ENCODE assay signal across 10 cellular contexts in the genomic region with DNA sequence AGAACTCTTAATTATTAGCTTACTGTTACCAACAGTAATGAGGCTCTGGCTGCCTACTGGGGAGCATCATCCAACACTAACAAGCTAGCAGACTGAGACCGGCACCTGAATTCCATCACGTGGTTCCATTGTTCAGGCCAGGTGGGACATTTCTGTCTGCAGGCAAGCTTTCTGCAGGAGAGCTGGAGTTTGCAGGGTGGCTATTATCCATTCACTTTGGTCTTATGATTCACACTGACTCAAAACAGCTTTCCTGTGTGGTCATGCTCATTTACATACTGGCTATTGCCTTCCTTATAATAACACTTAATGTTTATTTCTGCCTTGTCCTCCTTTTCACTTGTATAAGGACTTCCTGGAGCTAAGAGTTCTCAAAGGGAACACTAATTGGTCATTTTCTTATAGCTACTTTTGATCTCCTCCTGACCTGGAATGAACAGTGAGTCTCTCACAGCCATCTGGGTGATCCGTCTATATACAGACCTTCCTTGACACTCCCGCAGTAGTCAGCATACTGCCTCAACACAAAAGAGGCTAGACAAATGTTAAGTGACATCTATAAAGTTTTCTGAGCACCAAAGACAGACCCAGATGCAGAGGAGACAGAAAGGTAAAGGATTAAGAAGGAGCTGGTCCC.
DNase-seq lines count a peak whose midpoint lies in the region; ATAC-seq, FAIRE-seq and TF ChIP-seq lines count a peak whose summit lies in the region.
"Had no signal": no experiment of that assay in that cellular context is flagged by ENCODE, and none has a peak within 500 bp of the region (broad histone marks: within the 10 kb centered on the region; RNA-seq: fewer than 3 reads in every experiment).

No MANE protein-coding gene starts in this region.

- CTCF ChIA-PET in WTC11 (lab: Charles Lee): interaction anchor here (1.0 to 1.9 kb wide), 7 partner anchors 10 to 826 kb away, joined by 3 to 13 read pairs (median 4); no protein-coding TSS in a partner anchor

- DNase-seq in activated naive CD8-positive, alpha-beta T cell treated with anti-CD3 and anti-CD28 coated beads, Interleukin-2, amount 50 U/mL, for 24 hours: no peak
- DNase-seq in activated naive CD8-positive, alpha-beta T cell treated with anti-CD3 and anti-CD28 coated beads for 36 hours: no peak
- DNase-seq in WTC11 (ENCODE audit: low spot score): peak; percentile 46
- DNase-seq in urothelium cell line (ENCODE audit: low spot score): peak; percentile 8
- no peak for DNase-seq in effector CD8-positive, alpha-beta T cell (lab: John Stamatoyannopoulos, UW)
- DNase-seq in SHP77 treated with DMSO at 0.1 percent for 48 hours (lab: John Stamatoyannopoulos, UW): no peak
- no peak for DNase-seq in COLO668 (lab: John Stamatoyannopoulos, UW; ENCODE audit: unreplicated experiment)
- DNase-seq: C1 segment of cervical spinal cord, Peyer's patch had no signal

- peak; percentile 59 for ATAC-seq in activated naive CD8-positive, alpha-beta T cell treated with anti-CD3 and anti-CD28 coated beads, Interleukin-2, amount 50 U/mL, for 24 hours
- ATAC-seq in HG03025 (IDR thresholded peaks at IDR 0.05; ENCODE audit: low FRiP score, unreplicated experiment): peak; percentile 85
- peak; percentile 89 for ATAC-seq in WTC11

- no peak overlapping the region for H3K27ac Mint-ChIP-seq in activated naive CD8-positive, alpha-beta T cell treated with anti-CD3 and anti-CD28 coated beads, Interleukin-2, amount 50 U/mL, for 24 hours
- H3K27ac Mint-ChIP-seq in activated naive CD8-positive, alpha-beta T cell treated with anti-CD3 and anti-CD28 coated beads for 36 hours: no peak overlapping the region
- H3K27ac Mint-ChIP-seq in WTC11: peak overlapping the region; percentile 88

- H3K4me1 Mint-ChIP-seq in activated naive CD8-positive, alpha-beta T cell treated with anti-CD3 and anti-CD28 coated beads, Interleukin-2, amount 50 U/mL, for 24 hours: peaks cover 8% of the 10 kb centered on the region
- H3K4me1 Mint-ChIP-seq in activated naive CD8-positive, alpha-beta T cell treated with anti-CD3 and anti-CD28 coated beads for 36 hours: peaks cover 11% of the 10 kb centered on the region
- peaks cover 34% of the 10 kb centered on the region for H3K4me1 Mint-ChIP-seq in WTC11

- H3K36me3 Mint-ChIP-seq in activated naive CD8-positive, alpha-beta T cell treated with anti-CD3 and anti-CD28 coated beads, Interleukin-2, amount 50 U/mL, for 24 hours (ENCODE audit: low read depth): no peaks in the 10 kb centered on the region
- H3K36me3 Mint-ChIP-seq in activated naive CD8-positive, alpha-beta T cell treated with anti-CD3 and anti-CD28 coated beads for 36 hours: no peaks in the 10 kb centered on the region
- H3K36me3 Mint-ChIP-seq in WTC11: peaks cover 9% of the 10 kb centered on the region

- FAIRE-seq in urothelium cell line (lab: Jason Lieb, UNC): no peak

- H3K4me3 Mint-ChIP-seq in activated naive CD8-positive, alpha-beta T cell treated with anti-CD3 and anti-CD28 coated beads, Interleukin-2, amount 50 U/mL, for 24 hours: no peak overlapping the region
- H3K4me3 Mint-ChIP-seq in activated naive CD8-positive, alpha-beta T cell treated with anti-CD3 and anti-CD28 coated beads for 36 hours: no peak overlapping the region
- H3K4me3 Mint-ChIP-seq in WTC11: no peak overlapping the region

- H3K27me3 Mint-ChIP-seq in activated naive CD8-positive, alpha-beta T cell treated with anti-CD3 and anti-CD28 coated beads, Interleukin-2, amount 50 U/mL, for 24 hours: no peaks in the 10 kb centered on the region
- H3K27me3 Mint-ChIP-seq in activated naive CD8-positive, alpha-beta T cell treated with anti-CD3 and anti-CD28 coated beads for 36 hours: no peaks in the 10 kb centered on the region
- H3K27me3 Mint-ChIP-seq in WTC11 (ENCODE audit: low read depth): peaks cover 30% of the 10 kb centered on the region

- POLR2A ChIA-PET in WTC11 (lab: Charles Lee): interaction anchor here (0.6 kb wide), 2 partner anchors 55 to 1355 kb away, joined by 4 read pairs; no protein-coding TSS in a partner anchor

- H3K9me3 Mint-ChIP-seq in activated naive CD8-positive, alpha-beta T cell treated with anti-CD3 and anti-CD28 coated beads, Interleukin-2, amount 50 U/mL, for 24 hours: peaks cover 3% of the 10 kb centered on the region
- no peaks in the 10 kb centered on the region for H3K9me3 Mint-ChIP-seq in activated naive CD8-positive, alpha-beta T cell treated with anti-CD3 and anti-CD28 coated beads for 36 hours
- H3K9me3 Mint-ChIP-seq in WTC11: peaks cover 4% of the 10 kb centered on the region

- TF ChIP-seq CTCF in WTC11 (IDR thresholded peaks at IDR 0.05): no peak

TF ChIP-seq in WTC11, 78 proteins besides CTCF, POLR2A, EP300 and RAD21 (continues in another document):
- TF ChIP-seq GABPB1 (CRISPR knock-in tag; IDR thresholded peaks at IDR 0.05) (no peak), CREM (CRISPR knock-in tag; IDR thresholded peaks at IDR 0.05) (no peak), TEAD1 (CRISPR knock-in tag; IDR thresholded peaks at IDR 0.05) (no peak), ZMAT4 (CRISPR knock-in tag; IDR thresholded peaks at IDR 0.05) (no peak), SOX15 (CRISPR knock-in tag; IDR thresholded peaks at IDR 0.05) (no peak), ELF4 (CRISPR knock-in tag; IDR thresholded peaks at IDR 0.05; ENCODE audit: low read depth) (no peak), RORB (CRISPR knock-in tag; IDR thresholded peaks at IDR 0.05) (no peak), FOXK1 (CRISPR knock-in tag; IDR thresholded peaks at IDR 0.05) (0 out of 2 replicates have a peak, but pooled peaks have one; percentile 6), NR3C1 (CRISPR knock-in tag; conservative IDR thresholded peaks at IDR 0.05; ENCODE audit: low read depth) (no peak)
- TF ChIP-seq, protein P1, sequence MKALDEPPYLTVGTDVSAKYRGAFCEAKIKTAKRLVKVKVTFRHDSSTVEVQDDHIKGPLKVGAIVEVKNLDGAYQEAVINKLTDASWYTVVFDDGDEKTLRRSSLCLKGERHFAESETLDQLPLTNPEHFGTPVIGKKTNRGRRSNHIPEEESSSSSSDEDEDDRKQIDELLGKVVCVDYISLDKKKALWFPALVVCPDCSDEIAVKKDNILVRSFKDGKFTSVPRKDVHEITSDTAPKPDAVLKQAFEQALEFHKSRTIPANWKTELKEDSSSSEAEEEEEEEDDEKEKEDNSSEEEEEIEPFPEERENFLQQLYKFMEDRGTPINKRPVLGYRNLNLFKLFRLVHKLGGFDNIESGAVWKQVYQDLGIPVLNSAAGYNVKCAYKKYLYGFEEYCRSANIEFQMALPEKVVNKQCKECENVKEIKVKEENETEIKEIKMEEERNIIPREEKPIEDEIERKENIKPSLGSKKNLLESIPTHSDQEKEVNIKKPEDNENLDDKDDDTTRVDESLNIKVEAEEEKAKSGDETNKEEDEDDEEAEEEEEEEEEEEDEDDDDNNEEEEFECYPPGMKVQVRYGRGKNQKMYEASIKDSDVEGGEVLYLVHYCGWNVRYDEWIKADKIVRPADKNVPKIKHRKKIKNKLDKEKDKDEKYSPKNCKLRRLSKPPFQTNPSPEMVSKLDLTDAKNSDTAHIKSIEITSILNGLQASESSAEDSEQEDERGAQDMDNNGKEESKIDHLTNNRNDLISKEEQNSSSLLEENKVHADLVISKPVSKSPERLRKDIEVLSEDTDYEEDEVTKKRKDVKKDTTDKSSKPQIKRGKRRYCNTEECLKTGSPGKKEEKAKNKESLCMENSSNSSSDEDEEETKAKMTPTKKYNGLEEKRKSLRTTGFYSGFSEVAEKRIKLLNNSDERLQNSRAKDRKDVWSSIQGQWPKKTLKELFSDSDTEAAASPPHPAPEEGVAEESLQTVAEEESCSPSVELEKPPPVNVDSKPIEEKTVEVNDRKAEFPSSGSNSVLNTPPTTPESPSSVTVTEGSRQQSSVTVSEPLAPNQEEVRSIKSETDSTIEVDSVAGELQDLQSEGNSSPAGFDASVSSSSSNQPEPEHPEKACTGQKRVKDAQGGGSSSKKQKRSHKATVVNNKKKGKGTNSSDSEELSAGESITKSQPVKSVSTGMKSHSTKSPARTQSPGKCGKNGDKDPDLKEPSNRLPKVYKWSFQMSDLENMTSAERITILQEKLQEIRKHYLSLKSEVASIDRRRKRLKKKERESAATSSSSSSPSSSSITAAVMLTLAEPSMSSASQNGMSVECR (CRISPR knock-in tag; IDR thresholded peaks at IDR 0.05; ENCODE audit: borderline replicate concordance): no peak
- TF ChIP-seq, protein P2, sequence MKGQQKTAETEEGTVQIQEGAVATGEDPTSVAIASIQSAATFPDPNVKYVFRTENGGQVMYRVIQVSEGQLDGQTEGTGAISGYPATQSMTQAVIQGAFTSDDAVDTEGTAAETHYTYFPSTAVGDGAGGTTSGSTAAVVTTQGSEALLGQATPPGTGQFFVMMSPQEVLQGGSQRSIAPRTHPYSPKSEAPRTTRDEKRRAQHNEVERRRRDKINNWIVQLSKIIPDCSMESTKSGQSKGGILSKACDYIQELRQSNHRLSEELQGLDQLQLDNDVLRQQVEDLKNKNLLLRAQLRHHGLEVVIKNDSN (CRISPR knock-in tag; IDR thresholded peaks at IDR 0.05): peak; percentile 90
- TF ChIP-seq, protein P3, sequence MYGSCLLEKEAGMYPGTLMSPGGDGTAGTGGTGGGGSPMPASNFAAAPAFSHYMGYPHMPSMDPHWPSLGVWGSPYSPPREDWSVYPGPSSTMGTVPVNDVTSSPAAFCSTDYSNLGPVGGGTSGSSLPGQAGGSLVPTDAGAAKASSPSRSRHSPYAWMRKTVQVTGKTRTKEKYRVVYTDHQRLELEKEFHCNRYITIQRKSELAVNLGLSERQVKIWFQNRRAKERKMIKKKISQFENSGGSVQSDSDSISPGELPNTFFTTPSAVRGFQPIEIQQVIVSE (CRISPR knock-in tag; IDR thresholded peaks at IDR 0.05; ENCODE audit: borderline replicate concordance): no peak

Comparison
In these comparisons a context has a peak if more than half of its experiments do, and no peak if none do; other contexts are left out.
1. DNase-seq: peak in WTC11 (single experiment) and urothelium cell line (single experiment); none in activated naive CD8-positive, alpha-beta T cell treated with anti-CD3 and anti-CD28 coated beads, Interleukin-2, amount 50 U/mL, for 24 hours (single experiment), activated naive CD8-positive, alpha-beta T cell treated with anti-CD3 and anti-CD28 coated beads for 36 hours (single experiment), effector CD8-positive, alpha-beta T cell (single experiment), SHP77 treated with DMSO at 0.1 percent for 48 hours (single experiment) and COLO668 (single experiment).
2. Peak in every context shown above with its lines, with median percentiles within 50 percentile points of each other: ATAC-seq.